Comparison of ENCODE assay signal across 1 cellular context in the genomic region with DNA sequence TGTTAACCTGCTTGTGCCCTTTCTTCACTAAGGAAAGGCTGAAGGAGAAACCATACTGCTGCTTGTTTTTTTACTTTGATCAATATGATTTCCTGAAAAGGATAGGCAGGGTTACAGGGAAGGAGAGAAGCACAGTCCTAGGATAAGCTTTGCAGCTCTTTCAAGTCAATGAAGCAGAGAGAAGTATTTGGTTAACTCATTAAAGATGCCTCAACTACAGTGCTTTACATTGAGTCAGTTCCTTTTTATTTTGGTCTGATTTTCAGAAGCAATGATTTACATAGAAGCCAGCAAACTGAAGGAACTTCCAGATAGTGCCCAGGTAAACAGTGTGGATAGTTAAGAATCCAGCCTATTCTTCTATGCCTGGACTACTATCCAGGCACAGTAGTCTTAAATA.
TF ChIP-seq lines count a peak whose summit lies in the region.

No MANE protein-coding gene starts in this region.

TF ChIP-seq in GM12878, 131 proteins besides CTCF, POLR2A, EP300 and RAD21:
- TF ChIP-seq CBX5 (IDR thresholded peaks at IDR 0.05; ENCODE audit: low read depth) (no peak), SRF (IDR thresholded peaks at IDR 0.05; ENCODE audit: low read depth in 2 of 2, low read length in 2 of 2) (no peak), SREBF1 (IDR thresholded peaks at IDR 0.05; ENCODE audit: low read length) (no peak), PML (IDR thresholded peaks at IDR 0.05; ENCODE audit: low read length) (no peak), MEF2B (IDR thresholded peaks at IDR 0.05; ENCODE audit: partially characterized antibody, poor library complexity, severe bottlenecking) (no peak), NR2C1 (IDR thresholded peaks at IDR 0.05) (no peak), NR2C2 (IDR thresholded peaks at IDR 0.05; ENCODE audit: borderline replicate concordance, control insufficient read depth, insufficient read length, low read depth) (no peak), RB1 (IDR thresholded peaks at IDR 0.05; ENCODE audit: borderline replicate concordance) (no peak), BACH1 (IDR thresholded peaks at IDR 0.05; ENCODE audit: borderline replicate concordance) (no peak), PAX5 (IDR thresholded peaks at IDR 0.05; ENCODE audit: borderline replicate concordance, low read depth, low read length) (no peak)
- TF ChIP-seq, protein P1, sequence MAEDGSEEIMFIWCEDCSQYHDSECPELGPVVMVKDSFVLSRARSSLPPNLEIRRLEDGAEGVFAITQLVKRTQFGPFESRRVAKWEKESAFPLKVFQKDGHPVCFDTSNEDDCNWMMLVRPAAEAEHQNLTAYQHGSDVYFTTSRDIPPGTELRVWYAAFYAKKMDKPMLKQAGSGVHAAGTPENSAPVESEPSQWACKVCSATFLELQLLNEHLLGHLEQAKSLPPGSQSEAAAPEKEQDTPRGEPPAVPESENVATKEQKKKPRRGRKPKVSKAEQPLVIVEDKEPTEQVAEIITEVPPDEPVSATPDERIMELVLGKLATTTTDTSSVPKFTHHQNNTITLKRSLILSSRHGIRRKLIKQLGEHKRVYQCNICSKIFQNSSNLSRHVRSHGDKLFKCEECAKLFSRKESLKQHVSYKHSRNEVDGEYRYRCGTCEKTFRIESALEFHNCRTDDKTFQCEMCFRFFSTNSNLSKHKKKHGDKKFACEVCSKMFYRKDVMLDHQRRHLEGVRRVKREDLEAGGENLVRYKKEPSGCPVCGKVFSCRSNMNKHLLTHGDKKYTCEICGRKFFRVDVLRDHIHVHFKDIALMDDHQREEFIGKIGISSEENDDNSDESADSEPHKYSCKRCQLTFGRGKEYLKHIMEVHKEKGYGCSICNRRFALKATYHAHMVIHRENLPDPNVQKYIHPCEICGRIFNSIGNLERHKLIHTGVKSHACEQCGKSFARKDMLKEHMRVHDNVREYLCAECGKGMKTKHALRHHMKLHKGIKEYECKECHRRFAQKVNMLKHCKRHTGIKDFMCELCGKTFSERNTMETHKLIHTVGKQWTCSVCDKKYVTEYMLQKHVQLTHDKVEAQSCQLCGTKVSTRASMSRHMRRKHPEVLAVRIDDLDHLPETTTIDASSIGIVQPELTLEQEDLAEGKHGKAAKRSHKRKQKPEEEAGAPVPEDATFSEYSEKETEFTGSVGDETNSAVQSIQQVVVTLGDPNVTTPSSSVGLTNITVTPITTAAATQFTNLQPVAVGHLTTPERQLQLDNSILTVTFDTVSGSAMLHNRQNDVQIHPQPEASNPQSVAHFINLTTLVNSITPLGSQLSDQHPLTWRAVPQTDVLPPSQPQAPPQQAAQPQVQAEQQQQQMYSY (CRISPR knock-in tag; IDR thresholded peaks at IDR 0.05) = no peak
- TF ChIP-seq, protein P2, sequence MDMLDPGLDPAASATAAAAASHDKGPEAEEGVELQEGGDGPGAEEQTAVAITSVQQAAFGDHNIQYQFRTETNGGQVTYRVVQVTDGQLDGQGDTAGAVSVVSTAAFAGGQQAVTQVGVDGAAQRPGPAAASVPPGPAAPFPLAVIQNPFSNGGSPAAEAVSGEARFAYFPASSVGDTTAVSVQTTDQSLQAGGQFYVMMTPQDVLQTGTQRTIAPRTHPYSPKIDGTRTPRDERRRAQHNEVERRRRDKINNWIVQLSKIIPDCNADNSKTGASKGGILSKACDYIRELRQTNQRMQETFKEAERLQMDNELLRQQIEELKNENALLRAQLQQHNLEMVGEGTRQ (IDR thresholded peaks at IDR 0.05; ENCODE audit: borderline replicate concordance, low read depth, low read length) = no peak
TF ChIP-seq in GM12878: peak in this region for 0.
